ENCODE assay signal across 12 cellular contexts in genomic region chr16:17302620-17303019, GRCh38.
A peak's percentile ranks its signal among the peaks of the same experiment; 100 is the strongest.
DNase-seq lines count a peak whose midpoint lies in the region; ATAC-seq and TF ChIP-seq lines count a peak whose summit lies in the region.
"Had no signal": no experiment of that assay in that cellular context is flagged by ENCODE, and none has a peak within 500 bp of the region (broad histone marks: within the 10 kb centered on the region; RNA-seq: fewer than 3 reads in every experiment).

No MANE protein-coding gene starts in this region.

- H2BK120ac ChIP-seq in trophoblast cell (ENCODE audit: insufficient read depth, low read length, poor library complexity): no peak overlapping the region

- ATAC-seq in activated naive CD8-positive, alpha-beta T cell treated with anti-CD3 and anti-CD28 coated beads, Interleukin-2, amount 50 U/mL, for 24 hours: no peak
- ATAC-seq in upper lobe of right lung (peak; percentile 21), GM19324 (IDR thresholded peaks at IDR 0.05; ENCODE audit: low FRiP score, unreplicated experiment) (no peak)

- peaks cover 3% of the 10 kb centered on the region for H3K79me1 ChIP-seq in trophoblast cell (ENCODE audit: low read length)

- no CpG with 5 or more reads among the region's 3 CpGs for WGBS in trophoblast cell (ENCODE audit: extremely low coverage, insufficient coverage, insufficient read length)

- no peak overlapping the region for H2AK5ac ChIP-seq in trophoblast cell (ENCODE audit: low read length)

- no peak overlapping the region for H3K27ac Mint-ChIP-seq in activated naive CD8-positive, alpha-beta T cell
- no peak overlapping the region for H3K27ac Mint-ChIP-seq in activated naive CD8-positive, alpha-beta T cell treated with anti-CD3 and anti-CD28 coated beads, Interleukin-2, amount 50 U/mL, for 24 hours
- H3K27ac Mint-ChIP-seq: activated CD4-positive, alpha-beta memory T cell treated with anti-CD3 and anti-CD28 coated beads, Interleukin-2, amount 10 ng/mL, durations not matched to agents 7 days and 5 days; nephron had no signal

- H3K18ac ChIP-seq in trophoblast cell (ENCODE audit: low read length): no peak overlapping the region

- H3K14ac ChIP-seq in trophoblast cell (ENCODE audit: low read length): no peak overlapping the region

- peaks cover 52% of the 10 kb centered on the region for H3K4me1 Mint-ChIP-seq in activated naive CD8-positive, alpha-beta T cell (ENCODE audit: low read depth)
- H3K4me1 Mint-ChIP-seq in activated naive CD8-positive, alpha-beta T cell treated with anti-CD3 and anti-CD28 coated beads, Interleukin-2, amount 50 U/mL, for 24 hours: peaks cover 57% of the 10 kb centered on the region

- no peak for DNase-seq in activated naive CD8-positive, alpha-beta T cell treated with anti-CD3 and anti-CD28 coated beads, Interleukin-2, amount 50 U/mL, for 24 hours
- DNase-seq in NOMO-1 treated with DMSO at 0.1 percent for 48 hours (lab: John Stamatoyannopoulos, UW; ENCODE audit: unreplicated experiment): peak; percentile 43
- DNase-seq in colonic mucosa: no peak
- DNase-seq in upper lobe of right lung: no peak
- no peak for DNase-seq in DMS 273 treated with DMSO at 0.1 percent for 48 hours (lab: John Stamatoyannopoulos, UW)
- DNase-seq in trophoblast cell: no peak
- DNase-seq: activated CD4-positive, alpha-beta memory T cell treated with anti-CD3 and anti-CD28 coated beads, Interleukin-2, amount 10 ng/mL, durations not matched to agents 7 days and 5 days; NCI-H1092 treated with DMSO at 0.1 percent for 48 hours; NCI-H446 treated with DMSO at 0.1 percent for 48 hours had no signal

- no peak overlapping the region for H4K12ac ChIP-seq in trophoblast cell (ENCODE audit: low read depth, low read length)

- no peak overlapping the region for H3K23ac ChIP-seq in trophoblast cell (ENCODE audit: low read length)

- peak overlapping the region; percentile 18 for H3K4me3 Mint-ChIP-seq in activated naive CD8-positive, alpha-beta T cell
- H3K4me3 Mint-ChIP-seq in activated naive CD8-positive, alpha-beta T cell treated with anti-CD3 and anti-CD28 coated beads, Interleukin-2, amount 50 U/mL, for 24 hours: no peak overlapping the region
- H3K4me3 Mint-ChIP-seq: activated CD4-positive, alpha-beta memory T cell treated with anti-CD3 and anti-CD28 coated beads, Interleukin-2, amount 10 ng/mL, durations not matched to agents 7 days and 5 days; nephron had no signal

- no peak overlapping the region for H2BK12ac ChIP-seq in trophoblast cell (ENCODE audit: low read length)

- no peak overlapping the region for H3K4ac ChIP-seq in trophoblast cell (ENCODE audit: low read depth, low read length)

- no peaks in the 10 kb centered on the region for H3K27me3 Mint-ChIP-seq in activated naive CD8-positive, alpha-beta T cell
- H3K27me3 Mint-ChIP-seq in activated naive CD8-positive, alpha-beta T cell treated with anti-CD3 and anti-CD28 coated beads, Interleukin-2, amount 50 U/mL, for 24 hours: no peaks in the 10 kb centered on the region
- H3K27me3 Mint-ChIP-seq: activated CD4-positive, alpha-beta memory T cell treated with anti-CD3 and anti-CD28 coated beads, Interleukin-2, amount 10 ng/mL, durations not matched to agents 7 days and 5 days had no signal

- H3K4me1 ChIP-seq in colonic mucosa: peaks cover 12% of the 10 kb centered on the region
- H3K4me1 ChIP-seq in upper lobe of right lung: peaks cover 25% of the 10 kb centered on the region
- H3K4me1 ChIP-seq in trophoblast cell (ENCODE audit: control insufficient read depth in 1 of 2, insufficient read depth in 2 of 2, low read length in 2 of 2): peaks cover 7 to 23% of the 10 kb centered on the region in 2 experiments

- H3K27ac ChIP-seq in colonic mucosa: peak overlapping the region; percentile 36
- no peak overlapping the region for H3K27ac ChIP-seq in upper lobe of right lung
- no peak overlapping the region for H3K27ac ChIP-seq in trophoblast cell (ENCODE audit: low read depth, low read length)

- no peaks in the 10 kb centered on the region for H3K9me3 Mint-ChIP-seq in activated naive CD8-positive, alpha-beta T cell (ENCODE audit: low read depth)
- no peaks in the 10 kb centered on the region for H3K9me3 Mint-ChIP-seq in activated naive CD8-positive, alpha-beta T cell treated with anti-CD3 and anti-CD28 coated beads, Interleukin-2, amount 50 U/mL, for 24 hours
- H3K9me3 Mint-ChIP-seq: activated CD4-positive, alpha-beta memory T cell treated with anti-CD3 and anti-CD28 coated beads, Interleukin-2, amount 10 ng/mL, durations not matched to agents 7 days and 5 days; nephron had no signal

- H4K8ac ChIP-seq in trophoblast cell (ENCODE audit: low read depth, low read length): no peak overlapping the region

- H3K36me3 Mint-ChIP-seq in activated naive CD8-positive, alpha-beta T cell: no peaks in the 10 kb centered on the region
- H3K36me3 Mint-ChIP-seq in activated naive CD8-positive, alpha-beta T cell treated with anti-CD3 and anti-CD28 coated beads, Interleukin-2, amount 50 U/mL, for 24 hours (ENCODE audit: low read depth): no peaks in the 10 kb centered on the region

- no peak overlapping the region for H2AFZ ChIP-seq in trophoblast cell (ENCODE audit: insufficient read depth, low read length, poor library complexity)

- intact Hi-C loops in colonic mucosa (cut with DNase I): loop anchor here (5.0 kb wide), 1 partner anchor 55 kb away; no protein-coding TSS in a partner anchor
- intact Hi-C loops in upper lobe of right lung (cut with DNase I): no loop called here

- no peak overlapping the region for H2BK5ac ChIP-seq in trophoblast cell (ENCODE audit: low read depth, low read length, poor library complexity)

- no peak overlapping the region for H4K91ac ChIP-seq in trophoblast cell (ENCODE audit: low read depth, low read length)

- H3K4me3 ChIP-seq in colonic mucosa: no peak overlapping the region
- H3K4me3 ChIP-seq in upper lobe of right lung: no peak overlapping the region
- no peak overlapping the region for H3K4me3 ChIP-seq in trophoblast cell (ENCODE audit: low read depth, low read length)

- H3K27me3 ChIP-seq in colonic mucosa (no peaks in the 10 kb centered on the region), upper lobe of right lung (no peaks in the 10 kb centered on the region), trophoblast cell (ENCODE audit: insufficient read depth, low read length) (no peaks in the 10 kb centered on the region)

- H3K9me3 ChIP-seq in colonic mucosa (no peaks in the 10 kb centered on the region), upper lobe of right lung (no peaks in the 10 kb centered on the region), trophoblast cell (ENCODE audit: insufficient read depth, low read depth, low read length) (no peaks in the 10 kb centered on the region)

- no peak for TF ChIP-seq CTCF in colonic mucosa (IDR thresholded peaks at IDR 0.05)
- no peak for TF ChIP-seq CTCF in upper lobe of right lung (IDR thresholded peaks at IDR 0.05)

- no peak overlapping the region for H3K4me2 ChIP-seq in trophoblast cell (ENCODE audit: low read length)

- peaks cover 2% of the 10 kb centered on the region for H3K79me2 ChIP-seq in trophoblast cell (ENCODE audit: control insufficient read depth, insufficient read depth, low read length, poor library complexity)

- H3K36me3 ChIP-seq in colonic mucosa (no peaks in the 10 kb centered on the region), upper lobe of right lung (no peaks in the 10 kb centered on the region), trophoblast cell (ENCODE audit: control insufficient read depth in 1 of 2, insufficient read depth in 2 of 2, low read length in 2 of 2) (no peaks in the 10 kb centered on the region)

- H3K9ac ChIP-seq in colonic mucosa (ENCODE audit: low read depth in 2 of 2, low read length in 2 of 2): peak overlapping the region in 1 of 2 donors; percentile 19
- no peak overlapping the region for H3K9ac ChIP-seq in trophoblast cell (ENCODE audit: low read length)
